Comparison of ENCODE assay signal across 22 cellular contexts in genomic region chr2:217271813-217272212, GRCh38.
"Had no signal": no experiment of that assay in that cellular context is flagged by ENCODE, and none has a peak within 500 bp of the region (broad histone marks: within the 10 kb centered on the region; RNA-seq: fewer than 3 reads in every experiment).

No MANE protein-coding gene starts in this region.

- DNase-seq: activated T-cell treated with anti-CD3 and anti-CD28 coated beads, Interleukin-2, amount 50 U/mL, for 24 hours; aorta; brain microvascular endothelial cell; cerebellar nuclear complex; endodermal cell; glutamatergic neuron; hypothalamus; mesenchymal stem cell; naive B cell; retina; stimulated activated CD4-positive, alpha-beta T cell treated with anti-CD3 and anti-CD28 coated beads, Interleukin-1b, Interleukin-23, amount 100 ng/mL, for 48 hours; T1000 had no signal

- ATAC-seq: activated naive CD4-positive, alpha-beta T cell treated with anti-CD3 and anti-CD28 coated beads, Interleukin-2, amount 50 U/mL, for 72 hours; activated T-helper 17 cell treated with anti-CD3 and anti-CD28 coated beads, Interleukin-2, amount 50 U/mL, for 72 hours; WTC11 had no signal

- H3K4me3 Mint-ChIP-seq: activated T-cell treated with anti-CD3 and anti-CD28 coated beads, Interleukin-2, amount 50 U/mL, for 24 hours; activated T-helper 17 cell treated with anti-CD3 and anti-CD28 coated beads, Interleukin-2, amount 50 U/mL, for 72 hours; endodermal cell; naive B cell; neural crest cell; stimulated activated naive CD8-positive, alpha-beta T cell treated with anti-CD3 and anti-CD28 coated beads, Interleukin-15, Interleukin-2, amounts not matched to agents 100 ng/mL and 50 ng/mL, for 24 hours; T-helper 1 cell treated with Interleukin-12 subunit alpha and Interleukin-12 subunit beta and Interleukin-4 antibody, amounts not matched to agents 30 μg/mL and 1 μg/mL, for 36 hours; WTC11 had no signal

- H3K27me3 ChIP-seq: brain microvascular endothelial cell, tibial nerve had no signal

- H3K27ac Mint-ChIP-seq: activated naive CD4-positive, alpha-beta T cell treated with anti-CD3 and anti-CD28 coated beads, Interleukin-2, amount 50 U/mL, for 72 hours; activated T-cell treated with anti-CD3 and anti-CD28 coated beads, Interleukin-2, amount 50 U/mL, for 24 hours; activated T-helper 17 cell treated with anti-CD3 and anti-CD28 coated beads, Interleukin-2, amount 50 U/mL, for 72 hours; endodermal cell; naive B cell; stimulated activated naive CD8-positive, alpha-beta T cell treated with anti-CD3 and anti-CD28 coated beads, Interleukin-15, Interleukin-2, amounts not matched to agents 100 ng/mL and 50 ng/mL, for 24 hours; T-helper 1 cell treated with Interleukin-12 subunit alpha and Interleukin-12 subunit beta and Interleukin-4 antibody, amounts not matched to agents 30 μg/mL and 1 μg/mL, for 36 hours; WTC11 had no signal

- H3K36me3 ChIP-seq: brain microvascular endothelial cell, tibial nerve had no signal

- H3K36me3 Mint-ChIP-seq: activated naive CD4-positive, alpha-beta T cell treated with anti-CD3 and anti-CD28 coated beads, Interleukin-2, amount 50 U/mL, for 72 hours had no signal

- H3K4me1 Mint-ChIP-seq: activated T-helper 17 cell treated with anti-CD3 and anti-CD28 coated beads, Interleukin-2, amount 50 U/mL, for 72 hours; naive B cell had no signal

- H3K27ac ChIP-seq: brain microvascular endothelial cell, tibial nerve had no signal

- FAIRE-seq: frontal cortex, urothelium cell line had no signal

- H3K4me3 ChIP-seq: coronary artery, tibial nerve had no signal
